Comparison of ENCODE assay signal across 8 cellular contexts in the genomic region with DNA sequence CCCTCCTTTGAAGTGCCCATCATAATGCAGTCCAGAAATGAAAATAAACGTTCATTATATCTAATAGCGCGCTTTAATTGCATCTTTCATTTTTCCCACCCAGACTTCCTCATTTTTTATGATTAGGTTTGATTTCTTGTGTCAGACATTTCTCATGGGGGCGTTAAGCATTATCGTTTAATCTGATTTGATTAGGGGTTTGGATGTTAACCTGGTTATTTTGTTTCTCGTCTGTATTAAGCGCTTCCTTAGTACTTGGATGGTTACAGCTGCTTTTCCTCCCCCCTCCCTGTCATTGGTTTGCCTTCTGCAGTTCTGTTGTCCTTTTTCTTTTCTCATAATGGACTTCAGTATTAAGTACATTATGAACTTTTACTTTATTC. TPM values are rescaled to one million over a fixed set of nuclear protein-coding genes. Genes with fewer than 3 reads are reported as not detected.
DNase-seq lines count a peak whose midpoint lies in the region; TF ChIP-seq lines count a peak whose summit lies in the region.

No MANE protein-coding gene starts in this region.

- peaks cover 44% of the 10 kb centered on the region for H3K36me3 ChIP-seq in HUES48 (ENCODE audit: control insufficient read depth, insufficient read depth, low read length)
- peaks cover 27% of the 10 kb centered on the region for H3K36me3 ChIP-seq in brain microvascular endothelial cell (replicated peaks)

- H3K27me3 ChIP-seq in HUES48 (ENCODE audit: control insufficient read depth, insufficient read depth, low read length) (no peaks in the 10 kb centered on the region), brain microvascular endothelial cell (replicated peaks) (no peaks in the 10 kb centered on the region), mononuclear cell (ENCODE audit: insufficient read depth, low read length) (no peaks in the 10 kb centered on the region)

- H3K27ac ChIP-seq in HUES48 (ENCODE audit: low read depth, low read length) (peak overlapping the region; percentile 100), brain microvascular endothelial cell (peak overlapping the region; percentile 92)

- H3K4me3 ChIP-seq in AG04449 (ENCODE audit: low read depth, low read length) (peak overlapping the region; percentile 67), HUES48 (ENCODE audit: low read depth, low read length) (peak overlapping the region; percentile 99), brain microvascular endothelial cell (ENCODE audit: low read depth, low read length) (peak overlapping the region; percentile 84), mononuclear cell (ENCODE audit: low read length) (peak overlapping the region; percentile 98)

- H3K9ac ChIP-seq in HUES48 (ENCODE audit: low read depth, low read length): peak overlapping the region; percentile 99

- H3K9me3 ChIP-seq in HUES48 (ENCODE audit: control insufficient read depth, insufficient read depth, low read length) (no peaks in the 10 kb centered on the region), mononuclear cell (ENCODE audit: low read depth, low read length) (no peaks in the 10 kb centered on the region)

- H3K4me1 ChIP-seq in HUES48 (ENCODE audit: control insufficient read depth, insufficient read depth, low read length) (peaks cover 19% of the 10 kb centered on the region), mononuclear cell (ENCODE audit: insufficient read depth, low read length) (peaks cover 37% of the 10 kb centered on the region)

- TF ChIP-seq CTCF in AG04449 (IDR thresholded peaks at IDR 0.05; ENCODE audit: insufficient read depth, low read length, missing control alignments) (no peak), brain microvascular endothelial cell (IDR thresholded peaks at IDR 0.05; ENCODE audit: low read depth, low read length, missing control alignments) (no peak)

- in situ Hi-C loops in brain microvascular endothelial cell (cut with HindIII; ENCODE audit: low pct_ligation_motif_present, low sequenced_read_pairs): no loop called here

- CTCF ChIA-PET in AG04449 (lab: Yijun Ruan, JAX): interaction anchor here (1.0 to 3.0 kb wide), 5 partner anchors 9 to 318 kb away, joined by 3 to 12 read pairs (median 4); no protein-coding TSS in a partner anchor

- DNase-seq in AG04449 (ENCODE audit: low read depth, low spot score) (no peak), brain microvascular endothelial cell (no peak), RPMI8226 (no peak), NCI-H2081 treated with DMSO at 0.1 percent for 48 hours (lab: John Stamatoyannopoulos, UW) (no peak), 8988T (no peak)
- DNase-seq in NK-92 treated with Interleukin-12 subunit alpha and Interleukin-12 subunit beta, amount 100 ng/mL, for 24 hours (lab: John Stamatoyannopoulos, UW): no peak

- POLR2A ChIA-PET in AG04449 (lab: Yijun Ruan, JAX): interaction anchor here (1.1 to 4.0 kb wide), 5 partner anchors 11 to 134 kb away, joined by 3 to 27 read pairs (median 7); partner anchors contain the start of genes JMJD6 and METTL23

RNA-seq across cellular contexts. Expression of gene MFSD11, which starts 0.5 kb away (rescaled TPM):
- 28.2 TPM for total RNA-seq in mononuclear cell

RNA-seq across cellular contexts. Expression of gene SRSF2, which starts 1.3 kb away (rescaled TPM):
- 288 TPM for total RNA-seq in mononuclear cell

RNA-seq across cellular contexts. Expression of gene METTL23, which starts 11.8 kb away (rescaled TPM):
- 26.3 TPM for total RNA-seq in mononuclear cell

RNA-seq across cellular contexts. Expression of gene JMJD6, which starts 12.1 kb away (rescaled TPM):
- 48.5 TPM for total RNA-seq in mononuclear cell

RNA-seq across cellular contexts. Expression of gene MXRA7, which starts 27.7 kb away (rescaled TPM):
- total RNA-seq in mononuclear cell: 10.3 TPM
